ENCODE assay signal across 1 cellular context in genomic region chr4:1239141-1239948, GRCh38.
TF ChIP-seq lines count a peak whose summit lies in the region.

No MANE protein-coding gene starts in this region.

TF ChIP-seq in HepG2, 621 proteins besides CTCF, POLR2A, EP300 and RAD21 (continued from another document):
- TF ChIP-seq CEBPB (IDR thresholded peaks at IDR 0.05; ENCODE audit: borderline replicate concordance, low read depth, low read length): peak; percentile 34; the same call in 1 of the 2 replicates
- no peak for TF ChIP-seq AHDC1 (CRISPR knock-in tag; IDR thresholded peaks at IDR 0.05; ENCODE audit: borderline replicate concordance)
- TF ChIP-seq ZNF343 (CRISPR knock-in tag; IDR thresholded peaks at IDR 0.05): no peak
- TF ChIP-seq ZNF430 (CRISPR knock-in tag; IDR thresholded peaks at IDR 0.05): no peak
